In the genomic region with DNA sequence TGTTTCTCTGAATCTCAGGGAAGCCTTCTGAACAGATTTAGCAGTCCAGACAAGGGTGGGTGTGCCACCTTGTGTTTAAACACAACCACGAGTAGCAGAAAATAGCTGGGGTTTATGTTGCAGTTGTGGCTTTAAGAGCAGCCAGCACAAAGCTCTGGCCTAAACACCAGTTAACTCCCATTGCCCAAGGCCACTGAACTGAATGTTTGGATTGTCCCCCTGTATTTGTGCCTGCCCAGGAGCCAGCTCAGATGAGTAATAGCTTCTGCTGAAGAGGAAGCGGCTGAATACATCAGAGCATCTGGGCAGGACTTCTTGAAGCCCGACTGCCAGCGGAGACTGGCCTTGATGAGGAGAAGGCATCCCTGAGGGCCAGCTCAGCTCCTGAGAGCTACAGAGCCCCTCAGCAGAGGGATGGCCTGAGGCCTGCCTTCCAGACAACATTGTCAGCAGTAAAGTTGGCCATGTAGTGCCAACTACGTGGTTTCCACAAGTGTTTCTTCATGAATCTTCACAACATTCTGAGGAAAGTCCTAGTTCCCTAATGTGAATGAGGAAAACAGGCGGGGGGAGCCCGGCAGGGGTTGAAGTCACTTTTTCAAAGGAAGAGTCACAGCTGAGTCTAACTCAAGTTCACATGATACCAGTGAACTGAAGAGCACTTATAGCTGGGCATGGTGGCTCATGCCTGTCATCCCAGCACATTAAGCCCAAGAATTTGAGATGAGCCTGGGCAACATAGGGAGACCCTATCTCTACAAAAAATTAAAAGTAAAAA, we compare ENCODE assay signal across 9 cellular contexts.
DNase-seq lines count a peak whose midpoint lies in the region; ATAC-seq and TF ChIP-seq lines count a peak whose summit lies in the region.
"Had no signal": no experiment of that assay in that cellular context is flagged by ENCODE, and none has a peak within 500 bp of the region (broad histone marks: within the 10 kb centered on the region; RNA-seq: fewer than 3 reads in every experiment).

No MANE protein-coding gene starts in this region.

- peak overlapping the region; percentile 3; the same call in 1 of the 2 replicates for H3K27ac ChIP-seq in IMR-90 (ENCODE audit: insufficient read depth, low read length)

- peak; percentile 74 for ATAC-seq in IMR-90 (ENCODE audit: low read depth)
- no peak for ATAC-seq in naive thymus-derived CD8-positive, alpha-beta T cell
- ATAC-seq in activated T-helper 17 cell treated with anti-CD3 and anti-CD28 coated beads, Interleukin-2, amount 50 U/mL, for 72 hours (replicated peaks), result no peak

- H4K91ac ChIP-seq in IMR-90 (ENCODE audit: insufficient read depth, low read depth, low read length), result peak overlapping the region; percentile 56

- TF ChIP-seq POLR2A in IMR-90 (IDR thresholded peaks at IDR 0.05; ENCODE audit: low read depth, low read length), result no peak

- no peaks in the 10 kb centered on the region for H3K27me3 ChIP-seq in IMR-90 (ENCODE audit: control insufficient read depth, insufficient read depth, low read length)

- no peak overlapping the region for H3K27ac Mint-ChIP-seq in MCF 10A (ENCODE audit: low read depth, unreplicated experiment)
- H3K27ac Mint-ChIP-seq in naive thymus-derived CD8-positive, alpha-beta T cell, result peak overlapping the region in 4 of 10 donors; percentile 9 to 69 (median 46)
- H3K27ac Mint-ChIP-seq in activated T-helper 17 cell treated with anti-CD3 and anti-CD28 coated beads, Interleukin-2, amount 50 U/mL, for 72 hours, result no peak overlapping the region
- H3K27ac Mint-ChIP-seq: memory B cell had no signal

- 0 out of 2 replicates have a peak overlapping the region, but pooled peaks have one; percentile 11 for H3K18ac ChIP-seq in IMR-90 (ENCODE audit: low read depth, low read length)

- H3K4me2 ChIP-seq in IMR-90 (ENCODE audit: low read depth, low read length), result no peak overlapping the region

- intact Hi-C loops in IMR-90 (cut with micrococcal nuclease), result loop anchor here (1.0 to 5.0 kb wide), 5 partner anchors 70 to 300 kb away; no protein-coding TSS in a partner anchor
- intact Hi-C loops in MCF 10A (cut with micrococcal nuclease), result loop anchor here (1.0 to 5.0 kb wide), 3 partner anchors 70 to 258 kb away; a partner anchor contains a TSS

- no peaks in the 10 kb centered on the region for H3K27me3 Mint-ChIP-seq in MCF 10A (ENCODE audit: insufficient read depth, unreplicated experiment)
- H3K27me3 Mint-ChIP-seq in naive thymus-derived CD8-positive, alpha-beta T cell, result no peaks in the 10 kb centered on the region
- no peaks in the 10 kb centered on the region for H3K27me3 Mint-ChIP-seq in activated T-helper 17 cell treated with anti-CD3 and anti-CD28 coated beads, Interleukin-2, amount 50 U/mL, for 72 hours
- H3K27me3 Mint-ChIP-seq: memory B cell had no signal

- POLR2A ChIA-PET in IMR-90 (lab: Charles Lee; ENCODE audit: unreplicated experiment), result interaction anchor here (0.7 kb wide), 1 partner anchor 150 kb away, joined by 3 read pairs; no protein-coding TSS in a partner anchor
- POLR2A ChIA-PET in MCF 10A (lab: Yijun Ruan, JAX), result interaction anchor here (0.5 to 2.3 kb wide), 7 partner anchors 9 to 360 kb away, joined by 3 to 13 read pairs (median 4); a partner anchor contains a TSS
- POLR2A ChIA-PET in naive thymus-derived CD8-positive, alpha-beta T cell (lab: Charles Lee), result interaction anchor here (0.7 to 7.2 kb wide), 5 partner anchors 9 to 151 kb away, joined by 3 to 46 read pairs (median 20); a partner anchor contains a TSS
- POLR2A ChIA-PET in HEK293T (lab: Yijun Ruan, JAX), result interaction anchor here (1.6 kb wide), 1 partner anchor 9 kb away, joined by 6 read pairs; no protein-coding TSS in a partner anchor

- no peaks in the 10 kb centered on the region; the same call in 1 of the 2 replicates for H3K9me1 ChIP-seq in IMR-90 (ENCODE audit: insufficient read depth, low read length)

- no peaks in the 10 kb centered on the region; a peak in 1 of 4 replicates for H3K79me1 ChIP-seq in IMR-90 (ENCODE audit: low read depth in 1 of 2, low read length in 2 of 2)

- H3K9ac ChIP-seq in IMR-90 (ENCODE audit: low read depth, low read length), result no peak overlapping the region

- H3K4ac ChIP-seq in IMR-90 (ENCODE audit: low read depth, low read length), result peak overlapping the region; percentile 73; the same call in 1 of the 2 replicates

- H2BK15ac ChIP-seq in IMR-90 (ENCODE audit: low read depth, low read length), result peak overlapping the region; percentile 3; the same call in 1 of the 3 replicates

- peak overlapping the region in 1 of 2 experiments; percentile 76; a peak in 2 of 4 replicates for H4K8ac ChIP-seq in IMR-90 (ENCODE audit: low read depth in 2 of 2, low read length in 2 of 2)

- no peaks in the 10 kb centered on the region for H4K20me1 ChIP-seq in IMR-90 (ENCODE audit: insufficient read depth, low read length)

- peak; percentile 79 for DNase-seq in AG08395 (ENCODE audit: low spot score)
- peak; percentile 75 for DNase-seq in IMR-90
- DNase-seq in MCF 10A (ENCODE audit: unreplicated experiment), result peak; percentile 79
- DNase-seq in islet precursor cell, result peak; percentile 76
- DNase-seq in NCI-H1436 (lab: John Stamatoyannopoulos, UW), result no peak
- no peak for DNase-seq in naive thymus-derived CD8-positive, alpha-beta T cell
- no peak for DNase-seq in HEK293T (ENCODE audit: extremely low spot score)

- no peaks in the 10 kb centered on the region for H3K36me3 ChIP-seq in IMR-90 (ENCODE audit: control insufficient read depth, insufficient read depth, low read length)

- TF ChIP-seq CTCF in IMR-90 (conservative IDR thresholded peaks at IDR 0.05; ENCODE audit: low read depth, low read length), result peak; percentile 42
- TF ChIP-seq CTCF in MCF 10A (IDR thresholded peaks at IDR 0.05; ENCODE audit: unreplicated experiment), result no peak

- H3K23ac ChIP-seq in IMR-90 (ENCODE audit: low read depth, low read length), result peak overlapping the region; percentile 22

- no peak overlapping the region for H3K4me3 Mint-ChIP-seq in MCF 10A (ENCODE audit: unreplicated experiment)
- H3K4me3 Mint-ChIP-seq in naive thymus-derived CD8-positive, alpha-beta T cell, result no peak overlapping the region
- no peak overlapping the region for H3K4me3 Mint-ChIP-seq in activated T-helper 17 cell treated with anti-CD3 and anti-CD28 coated beads, Interleukin-2, amount 50 U/mL, for 72 hours
- H3K4me3 Mint-ChIP-seq: memory B cell had no signal

- H3K4me3 ChIP-seq in IMR-90 (ENCODE audit: insufficient read depth, low read depth, low read length), result no peak overlapping the region

- TF ChIP-seq RAD21 in IMR-90 (IDR thresholded peaks at IDR 0.05; ENCODE audit: low read length), result peak; percentile 30; the same call in 1 of the 2 replicates

- peak overlapping the region; percentile 37; the same call in 1 of the 2 replicates for H2AK5ac ChIP-seq in IMR-90 (ENCODE audit: low read depth, low read length)

- no peaks in the 10 kb centered on the region for H3K9me3 ChIP-seq in IMR-90 (ENCODE audit: control insufficient read depth, insufficient read depth, low read length)

- 72% methylated on average over 2 of the region's 7 CpGs; no CpG with 5 or more reads in 1 of the 2 experiments for WGBS in IMR-90 (ENCODE audit: extremely low coverage in 2 of 2, insufficient read length in 1 of 2), 2 experiments

- H3K56ac ChIP-seq in IMR-90 (ENCODE audit: extremely low read depth, insufficient read depth, low read length), result no peak overlapping the region

- H3K9me3 Mint-ChIP-seq in MCF 10A (ENCODE audit: unreplicated experiment), result no peaks in the 10 kb centered on the region
- H3K9me3 Mint-ChIP-seq in naive thymus-derived CD8-positive, alpha-beta T cell, result peaks cover 0 to 7% (median 0%) of the 10 kb centered on the region in 9 donors
- no peaks in the 10 kb centered on the region for H3K9me3 Mint-ChIP-seq in activated T-helper 17 cell treated with anti-CD3 and anti-CD28 coated beads, Interleukin-2, amount 50 U/mL, for 72 hours
- H3K9me3 Mint-ChIP-seq: memory B cell had no signal

- H2AK9ac ChIP-seq in IMR-90 (replicated peaks; ENCODE audit: low read depth, low read length, poor library complexity), result peak overlapping the region; percentile 69

- H2BK120ac ChIP-seq in IMR-90 (ENCODE audit: low read depth, low read length), result peak overlapping the region; percentile 68

- peaks cover 6% of the 10 kb centered on the region for H3K4me1 ChIP-seq in IMR-90 (ENCODE audit: control insufficient read depth, insufficient read depth, low read length)

- H3K36me3 Mint-ChIP-seq in MCF 10A (ENCODE audit: insufficient read depth, unreplicated experiment), result no peaks in the 10 kb centered on the region
- peaks cover 0 to 14% (median 4%) of the 10 kb centered on the region in 3 donors for H3K36me3 Mint-ChIP-seq in naive thymus-derived CD8-positive, alpha-beta T cell
- H3K36me3 Mint-ChIP-seq in activated T-helper 17 cell treated with anti-CD3 and anti-CD28 coated beads, Interleukin-2, amount 50 U/mL, for 72 hours (ENCODE audit: low read depth), result no peaks in the 10 kb centered on the region

- H2BK5ac ChIP-seq in IMR-90 (ENCODE audit: low read depth, low read length, poor library complexity, severe bottlenecking), result peak overlapping the region; percentile 26

- dilution Hi-C loops in IMR-90 (cut with HindIII; ENCODE audit: low sequenced_read_pairs, unreplicated experiment), result no loop called here

- peak overlapping the region; percentile 5; the same call in 1 of the 2 replicates for H2BK20ac ChIP-seq in IMR-90 (ENCODE audit: low read depth, low read length)

- H3K4me1 Mint-ChIP-seq in MCF 10A (ENCODE audit: insufficient read depth, unreplicated experiment), result peaks cover 6% of the 10 kb centered on the region
- peaks cover 29 to 82% (median 53%) of the 10 kb centered on the region in 4 donors for H3K4me1 Mint-ChIP-seq in naive thymus-derived CD8-positive, alpha-beta T cell
- peaks cover 17% of the 10 kb centered on the region for H3K4me1 Mint-ChIP-seq in activated T-helper 17 cell treated with anti-CD3 and anti-CD28 coated beads, Interleukin-2, amount 50 U/mL, for 72 hours

- H2AFZ ChIP-seq in IMR-90 (replicated peaks; ENCODE audit: low read length, poor library complexity), result peak overlapping the region; percentile 15

- H3K14ac ChIP-seq in IMR-90 (replicated peaks; ENCODE audit: low read depth, low read length), result peak overlapping the region; percentile 27; the same call in 1 of the 2 replicates

- BruUV-seq in IMR-90 (replicated peaks; lab: Mats Ljungman, UMichigan) (no TSS peak), MCF 10A (replicated peaks; lab: Mats Ljungman, UMichigan) (no TSS peak)

- CTCF ChIA-PET in IMR-90 (lab: Yijun Ruan, JAX), result interaction anchor here (0.6 to 2.2 kb wide), 15 partner anchors 10 to 303 kb away, joined by 3 to 22 read pairs (median 5); a partner anchor contains a TSS
- CTCF ChIA-PET in MCF 10A (lab: Yijun Ruan, JAX), result interaction anchor here (0.5 to 16.8 kb wide), 32 partner anchors 7 to 902 kb away, joined by 3 to 392 read pairs (median 4); a partner anchor contains a TSS
- CTCF ChIA-PET in HEK293T (lab: Yijun Ruan, JAX), result interaction anchor here (0.8 to 1.9 kb wide), 3 partner anchors 9 to 259 kb away, joined by 3 to 6 read pairs (median 4); no protein-coding TSS in a partner anchor

- no peak overlapping the region for H4K5ac ChIP-seq in IMR-90 (ENCODE audit: low read depth, low read length)

- in situ Hi-C loops in IMR-90 (cut with MboI; ENCODE audit: low sequenced_read_pairs), result loop anchor here (10.0 kb wide), 1 partner anchor 242 kb away; no protein-coding TSS in a partner anchor

TF ChIP-seq in HEK293T, 16 proteins besides CTCF, POLR2A, EP300 and RAD21 (continues in another document):
- TF ChIP-seq SUZ12 (IDR thresholded peaks at IDR 0.05), result no peak
- TF ChIP-seq TARDBP (IDR thresholded peaks at IDR 0.05), result no peak
- TF ChIP-seq HDGF (IDR thresholded peaks at IDR 0.05; ENCODE audit: borderline replicate concordance), result no peak

Comparison
In these comparisons a context has a peak if more than half of its experiments do, and no peak if none do; other contexts are left out.
1. DNase-seq: peak in AG08395 (single experiment), IMR-90 (single experiment), MCF 10A (single experiment) and islet precursor cell (single experiment); none in NCI-H1436 (single experiment), naive thymus-derived CD8-positive, alpha-beta T cell (0 of 10) and HEK293T (single experiment).